Comparison of ENCODE assay signal across 11 cellular contexts in genomic region chr17:50948711-50949110, GRCh38.
DNase-seq lines count a peak whose midpoint lies in the region; ATAC-seq and TF ChIP-seq lines count a peak whose summit lies in the region.
"Had no signal": no experiment of that assay in that cellular context is flagged by ENCODE, and none has a peak within 500 bp of the region (broad histone marks: within the 10 kb centered on the region; RNA-seq: fewer than 3 reads in every experiment).

No MANE protein-coding gene starts in this region.

- H2AFZ ChIP-seq in GM23248 (no peak overlapping the region), smooth muscle cell (ENCODE audit: low read depth) (no peak overlapping the region)

- intact Hi-C loops in mucosa of descending colon (cut with DNase I, micrococcal nuclease), result loop anchor here in 1 of 2 donors (5.0 kb wide), 1 partner anchor 81 kb away; the partner anchor contains the start of gene TOB1

- in situ Hi-C loops in GM23248 (cut with MboI), result no loop called here

- H3K79me2 ChIP-seq in GM23248 (ENCODE audit: insufficient read depth) (no peaks in the 10 kb centered on the region), smooth muscle cell (ENCODE audit: low read depth) (no peaks in the 10 kb centered on the region)

- peak overlapping the region; percentile 98; the same call in 1 of the 2 replicates for H3K27ac ChIP-seq in GM23248
- peak overlapping the region; percentile 73 for H3K27ac ChIP-seq in angular gyrus (ENCODE audit: low read depth, low read length)
- H3K27ac ChIP-seq in liver (ENCODE audit: low read depth in 1 of 2, low read length in 2 of 2), result peak overlapping the region; percentile 86 to 95
- H3K27ac ChIP-seq in smooth muscle cell (ENCODE audit: low read depth), result peak overlapping the region; percentile 85

- H3K9me2 ChIP-seq in GM23248 (ENCODE audit: insufficient read depth), result no peaks in the 10 kb centered on the region

- WGBS in GM23248 (ENCODE audit: low coverage in 1 of 2, low lambda C conversion rate in 2 of 2, missing lambda C conversion rate in 2 of 2), 2 experiments, result 94 to 97% methylated on average over 13 of the region's 13 CpGs
- 94% methylated on average over 13 of the region's 13 CpGs for WGBS in liver
- 97% methylated on average over 13 of the region's 13 CpGs for WGBS in smooth muscle cell (ENCODE audit: low lambda C conversion rate)

- peak overlapping the region; percentile 79; the same call in 1 of the 2 replicates for H3K9ac ChIP-seq in GM23248
- H3K9ac ChIP-seq in liver (ENCODE audit: low read depth in 1 of 2, low read length in 2 of 2), result peak overlapping the region in 1 of 2 donors; percentile 62
- H3K9ac ChIP-seq in smooth muscle cell (ENCODE audit: low read depth), result no peak overlapping the region

- peaks cover 24% of the 10 kb centered on the region for H3K4me1 ChIP-seq in GM23248 (ENCODE audit: insufficient read depth)
- H3K4me1 ChIP-seq in liver (ENCODE audit: control insufficient read depth in 4 of 4, insufficient read depth in 4 of 4, low read length in 3 of 4), result peaks cover 18 to 62% (median 53%) of the 10 kb centered on the region in 4 donors
- peaks cover 32% of the 10 kb centered on the region for H3K4me1 ChIP-seq in smooth muscle cell (ENCODE audit: low read depth)
- H3K4me1 ChIP-seq in mucosa of descending colon (ENCODE audit: low read depth), result peaks cover 55% of the 10 kb centered on the region

- no peak for TF ChIP-seq CTCF in liver (IDR thresholded peaks at IDR 0.05; ENCODE audit: low read depth, low read length, missing input control)
- TF ChIP-seq CTCF in smooth muscle cell (IDR thresholded peaks at IDR 0.05; ENCODE audit: borderline replicate concordance, insufficient read depth, poor library complexity, severe bottlenecking), result no peak
- TF ChIP-seq CTCF in mucosa of descending colon (IDR thresholded peaks at IDR 0.05), result no peak

- H3K4me2 ChIP-seq in GM23248 (ENCODE audit: unreplicated experiment), result no peak overlapping the region
- H3K4me2 ChIP-seq in smooth muscle cell, result no peak overlapping the region

- H3K36me3 ChIP-seq in GM23248 (ENCODE audit: low read depth), result no peaks in the 10 kb centered on the region
- no peaks in the 10 kb centered on the region for H3K36me3 ChIP-seq in liver (ENCODE audit: control insufficient read depth in 4 of 4, insufficient read depth in 3 of 4, low read depth in 1 of 4, low read length in 3 of 4)
- no peaks in the 10 kb centered on the region for H3K36me3 ChIP-seq in smooth muscle cell (ENCODE audit: low read depth)
- no peaks in the 10 kb centered on the region for H3K36me3 ChIP-seq in mucosa of descending colon (ENCODE audit: low read depth)

- no peak for TF ChIP-seq RAD21 in liver (IDR thresholded peaks at IDR 0.05)

- H3K4me3 ChIP-seq in GM23248, result no peak overlapping the region
- no peak overlapping the region for H3K4me3 ChIP-seq in liver (ENCODE audit: low read depth in 1 of 3, low read length in 3 of 3)
- no peak overlapping the region for H3K4me3 ChIP-seq in smooth muscle cell
- H3K4me3 ChIP-seq in mucosa of descending colon, result no peak overlapping the region

- no peak for ATAC-seq in mucosa of descending colon

- H3K9me3 ChIP-seq in GM23248 (ENCODE audit: low read depth), result no peaks in the 10 kb centered on the region
- no peaks in the 10 kb centered on the region for H3K9me3 ChIP-seq in liver (ENCODE audit: control insufficient read depth in 4 of 4, low read length in 3 of 4)
- H3K9me3 ChIP-seq in smooth muscle cell (replicated peaks; ENCODE audit: low read depth), result no peaks in the 10 kb centered on the region
- H3K9me3 ChIP-seq in mucosa of descending colon, result no peaks in the 10 kb centered on the region

- H3K27me3 ChIP-seq in GM23248 (replicated peaks; ENCODE audit: insufficient read depth) (no peaks in the 10 kb centered on the region), liver (ENCODE audit: control insufficient read depth in 4 of 4, insufficient read depth in 4 of 4, low read length in 3 of 4) (no peaks in the 10 kb centered on the region), smooth muscle cell (ENCODE audit: low read depth) (no peaks in the 10 kb centered on the region)

- H3F3A ChIP-seq in GM23248 (ENCODE audit: insufficient read depth) (peaks cover 8% of the 10 kb centered on the region; the same call in 1 of the 2 replicates), smooth muscle cell (ENCODE audit: low read depth) (no peaks in the 10 kb centered on the region)

- no peaks in the 10 kb centered on the region for H4K20me1 ChIP-seq in GM23248 (ENCODE audit: insufficient read depth)
- no peaks in the 10 kb centered on the region for H4K20me1 ChIP-seq in smooth muscle cell (ENCODE audit: low read depth)

- DNase-seq in GM23248 (no peak), smooth muscle cell (lab: John Stamatoyannopoulos, UW; ENCODE audit: unreplicated experiment) (no peak), DMS53 (lab: John Stamatoyannopoulos, UW) (no peak), mucosa of descending colon (no peak), HK-2 (ENCODE audit: unreplicated experiment) (no peak), RPMI8226 (no peak)
- DNase-seq: DND-41; effector memory CD4-positive, alpha-beta T cell; NCI-H748 treated with DMSO at 0.1 percent for 48 hours had no signal

TF ChIP-seq in liver, 16 proteins besides CTCF, POLR2A, EP300 and RAD21:
- no peak for TF ChIP-seq MAX (IDR thresholded peaks at IDR 0.05)
